8 cellular contexts compared by ENCODE assay signal in genomic region chr5:1801061-1801953, GRCh38. TPM values are rescaled to one million over a fixed set of nuclear protein-coding genes. Genes with fewer than 3 reads are reported as not detected.
A peak's percentile ranks its signal among the peaks of the same experiment; 100 is the strongest.
DNase-seq lines count a peak whose midpoint lies in the region; ATAC-seq, FAIRE-seq and TF ChIP-seq lines count a peak whose summit lies in the region.

Gene NDUFS6 (plus strand): TSS chr5:1801407. CDS start chr5:1801418, 11 bp downstream.

- no peaks in the 10 kb centered on the region for H3K9me3 Mint-ChIP-seq in activated CD4-positive, alpha-beta T cell treated with anti-CD3 and anti-CD28 coated beads, Interleukin-2, amount 10 ng/mL, durations not matched to agents 7 days and 5 days

- peaks cover 47% of the 10 kb centered on the region for H3K36me3 Mint-ChIP-seq in activated CD4-positive, alpha-beta T cell treated with anti-CD3 and anti-CD28 coated beads, Interleukin-2, amount 10 ng/mL, durations not matched to agents 7 days and 5 days (ENCODE audit: low read depth)

- DNase-seq in AG10803 (ENCODE audit: low read depth) (peak; percentile 52), NCI-H510A treated with DMSO at 0.1 percent for 48 hours (lab: John Stamatoyannopoulos, UW) (peak; percentile 76), dermis blood vessel endothelial cell (peak; percentile 84), HepG2 (ENCODE audit: low spot score) (peak; percentile 60)
- peak; percentile 83 for DNase-seq in activated CD4-positive, alpha-beta T cell treated with anti-CD3 and anti-CD28 coated beads, Interleukin-2, amount 10 ng/mL, durations not matched to agents 7 days and 5 days
- peak; percentile 71 to 80 for DNase-seq in stimulated activated CD4-positive, alpha-beta T cell treated with anti-CD3 and anti-CD28 coated beads, Interleukin-2, amount 100 ng/mL, for 48 hours

- peak within 1 kb of the TSS; percentile 83 for H3K27ac ChIP-seq in HepG2 (ENCODE audit: extremely low read length, insufficient read depth, low read length)

- H3K27ac Mint-ChIP-seq in activated CD4-positive, alpha-beta T cell treated with anti-CD3 and anti-CD28 coated beads, Interleukin-2, amount 10 ng/mL, durations not matched to agents 7 days and 5 days, result peak within 1 kb of the TSS; percentile 99

- ATAC-seq in GM19023 (IDR thresholded peaks at IDR 0.05; ENCODE audit: unreplicated experiment), result peak; percentile 55
- ATAC-seq in HG03196 (IDR thresholded peaks at IDR 0.05; ENCODE audit: unreplicated experiment), result peak; percentile 52
- ATAC-seq in HepG2, result peak; percentile 55

- peak within 1 kb of the TSS; percentile 87 for H3K9ac ChIP-seq in HepG2 (ENCODE audit: insufficient read depth, low read depth, low read length)

- peak within 1 kb of the TSS; percentile 31 for H2AFZ ChIP-seq in HepG2 (ENCODE audit: low read length)

- in situ Hi-C loops in HepG2 (cut with HindIII; ENCODE audit: extremely low pct_ligation_motif_present, low pct_unique_long_range_greater_than_20kb), result no loop called here

- no peak for FAIRE-seq in HepG2 (lab: Jason Lieb, UNC)

- peaks cover 8 to 53% of the 10 kb centered on the region in 2 experiments for H3K36me3 ChIP-seq in HepG2 (replicated peaks in 1 of 2; ENCODE audit: control insufficient read depth in 1 of 2, insufficient read depth in 2 of 2, low read length in 2 of 2)

- under 1% methylated on average over 38 of the region's 77 CpGs for WGBS in HepG2 (ENCODE audit: low lambda C conversion rate)

- peak; percentile 43; the same call in 1 of the 2 replicates for TF ChIP-seq RAD21 in HepG2 (CRISPR knock-in tag; IDR thresholded peaks at IDR 0.05)

- H3K4me3 Mint-ChIP-seq in activated CD4-positive, alpha-beta T cell treated with anti-CD3 and anti-CD28 coated beads, Interleukin-2, amount 10 ng/mL, durations not matched to agents 7 days and 5 days, result peak within 1 kb of the TSS; percentile 100

- H3K4me3 ChIP-seq in AG10803 (ENCODE audit: low read length) (peak within 1 kb of the TSS; percentile 85), HepG2 (replicated peaks in 1 of 3; ENCODE audit: insufficient read depth in 1 of 3, low read depth in 2 of 3, low read length in 3 of 3) (peak within 1 kb of the TSS; percentile 72 to 99 (median 97))

- no peaks in the 10 kb centered on the region; a peak in 1 of 5 replicates for H3K27me3 ChIP-seq in HepG2 (ENCODE audit: control insufficient read depth in 1 of 2, insufficient read depth in 2 of 2, low read length in 2 of 2)

- intact Hi-C loops in HepG2 (cut with micrococcal nuclease; ENCODE audit: unreplicated experiment), result no loop called here

- H3K4me1 Mint-ChIP-seq in activated CD4-positive, alpha-beta T cell treated with anti-CD3 and anti-CD28 coated beads, Interleukin-2, amount 10 ng/mL, durations not matched to agents 7 days and 5 days, result peaks cover 52% of the 10 kb centered on the region

- H4K20me1 ChIP-seq in HepG2 (ENCODE audit: insufficient read depth, low read length), result no peaks in the 10 kb centered on the region; the same call in 1 of the 2 replicates

- H3K4me2 ChIP-seq in HepG2 (ENCODE audit: low read depth, low read length), result peak within 1 kb of the TSS; percentile 94

- no peaks in the 10 kb centered on the region for H3K9me3 ChIP-seq in HepG2 (ENCODE audit: low read length)

- POLR2A ChIA-PET in activated CD4-positive, alpha-beta T cell treated with anti-CD3 and anti-CD28 coated beads, Interleukin-2, amount 10 ng/mL, durations not matched to agents 7 days and 5 days (lab: Charles Lee), result interaction anchor here (0.7 to 1.5 kb wide), 2 partner anchors 8 to 36 kb away, joined by 3 to 5 read pairs; no protein-coding TSS in a partner anchor
- POLR2A ChIA-PET in HepG2 (lab: Yijun Ruan, JAX), result interaction anchor here (0.9 to 1.4 kb wide), 4 partner anchors 13 to 167 kb away, joined by 3 read pairs; no protein-coding TSS in a partner anchor

- H3K4me1 ChIP-seq in HepG2 (ENCODE audit: insufficient read depth, low read length), result peaks cover 35% of the 10 kb centered on the region

- peak in 1 of 2 experiments; percentile 60; a peak in 1 of 4 replicates for TF ChIP-seq POLR2A in HepG2 (IDR thresholded peaks at IDR 0.05; ENCODE audit: insufficient read depth in 1 of 2, low read depth in 2 of 2, low read length in 2 of 2)

- CTCF ChIA-PET in activated CD4-positive, alpha-beta T cell treated with anti-CD3 and anti-CD28 coated beads, Interleukin-2, amount 10 ng/mL, durations not matched to agents 7 days and 5 days (lab: Charles Lee), result interaction anchor here (1.0 to 2.0 kb wide), 4 partner anchors 9 to 49 kb away, joined by 3 to 7 read pairs (median 3); no protein-coding TSS in a partner anchor
- CTCF ChIA-PET in HepG2 (lab: Yijun Ruan, JAX; ENCODE audit: low intra/inter-chr PET ratio, low total read pairs), result no interaction called here

- H3K79me2 ChIP-seq in HepG2 (ENCODE audit: insufficient read depth, low read length), result peaks cover 51% of the 10 kb centered on the region

- no peaks in the 10 kb centered on the region for H3K27me3 Mint-ChIP-seq in activated CD4-positive, alpha-beta T cell treated with anti-CD3 and anti-CD28 coated beads, Interleukin-2, amount 10 ng/mL, durations not matched to agents 7 days and 5 days

- TSS peak; percentile 39 for BruUV-seq in HepG2 (replicated peaks; lab: Mats Ljungman, UMichigan)

- TF ChIP-seq CTCF in AG10803 (conservative IDR thresholded peaks at IDR 0.05; ENCODE audit: low read length) (no peak), HepG2 (CRISPR knock-in tag; IDR thresholded peaks at IDR 0.05) (peak; percentile 30; the same call in 1 of the 2 replicates)

- TF ChIP-seq EP300 in HepG2 (IDR thresholded peaks at IDR 0.05; ENCODE audit: low read depth in 2 of 2, low read length in 2 of 2), result no peak
- TF ChIP-seq EP300 in HepG2 (CRISPR knock-in tag; IDR thresholded peaks at IDR 0.05; ENCODE audit: borderline replicate concordance), result no peak

TF ChIP-seq in HepG2, 621 proteins besides CTCF, POLR2A, EP300 and RAD21 (continues in another document):
- TF ChIP-seq GMEB1 (CRISPR knock-in tag; IDR thresholded peaks at IDR 0.05; ENCODE audit: borderline replicate concordance) (peak; percentile 99), SATB2 (CRISPR knock-in tag; IDR thresholded peaks at IDR 0.05) (no peak; the same call in 1 of the 2 replicates), RNF2 (conservative IDR thresholded peaks at IDR 0.05; ENCODE audit: low read depth) (no peak), KLF15 (CRISPR knock-in tag; IDR thresholded peaks at IDR 0.05; ENCODE audit: borderline replicate concordance) (no peak), ZNF850 (CRISPR knock-in tag; conservative IDR thresholded peaks at IDR 0.05) (no peak), NFYC (CRISPR knock-in tag; IDR thresholded peaks at IDR 0.05) (no peak), ZFP1 (CRISPR knock-in tag; IDR thresholded peaks at IDR 0.05) (0 out of 2 replicates have a peak, but pooled peaks have one; percentile 61), GABPB1 (CRISPR knock-in tag; IDR thresholded peaks at IDR 0.05) (peak; percentile 86), AGO1 (IDR thresholded peaks at IDR 0.05; ENCODE audit: low read depth, low read length, poor library complexity, severe bottlenecking) (no peak), MIER2 (CRISPR knock-in tag; IDR thresholded peaks at IDR 0.05) (no peak)

RNA-seq across cellular contexts. Expression of gene NDUFS6, which starts in this region (rescaled TPM):
- total RNA-seq in activated CD4-positive, alpha-beta T cell treated with anti-CD3 and anti-CD28 coated beads, Interleukin-2, amount 10 ng/mL, durations not matched to agents 7 days and 5 days, result 10 to 100 TPM; 20.8 to 31.7 TPM
- 39.6 and 48.5 TPM in 2 replicates for total RNA-seq in dermis blood vessel endothelial cell
- total RNA-seq in HepG2 (2016; rRNA removed; fragmentation: Illumina TruSeq; extraction: Trizol), result 50.4 and 63.7 TPM in 2 replicates
- total RNA-seq in HepG2 (2016; cell fraction: cytosol; rRNA removed; fragmentation: Illumina TruSeq; extraction: Trizol; ENCODE audit: low read depth), result 15.2 and 15.4 TPM in 2 replicates
- total RNA-seq in HepG2 (2016; cell fraction: insoluble cytoplasmic fraction; rRNA removed; fragmentation: Illumina TruSeq; extraction: Trizol), result 53.0 and 63.5 TPM in 2 replicates
- 25.8 and 27.4 TPM in 2 replicates for total RNA-seq in HepG2 (2016; cell fraction: membrane; rRNA removed; fragmentation: Illumina TruSeq; extraction: Trizol)
- total RNA-seq in HepG2 (2016; cell fraction: nucleus; rRNA removed; fragmentation: Illumina TruSeq; extraction: Trizol), result 17.5 and 20.2 TPM in 2 replicates
- polyA plus RNA-seq in HepG2 (2011; rRNA removed), result 22.2 and 23.7 TPM in 2 replicates
- 72.6 and 97.8 TPM in 2 replicates for polyA plus RNA-seq in HepG2 (2011; cell fraction: cytosol; rRNA removed)
- 21.7 and 33.4 TPM in 2 replicates for polyA plus RNA-seq in HepG2 (2011; cell fraction: nucleus; rRNA removed)
- polyA plus RNA-seq in HepG2 (2012), result 46.4 and 50.3 TPM in 2 replicates
- polyA plus RNA-seq in HepG2 (2016; cell fraction: cytosol; fragmentation: Illumina TruSeq; extraction: Trizol; ENCODE audit: low read depth), result 27.6 and 35.6 TPM in 2 replicates
- polyA plus RNA-seq in HepG2 (2016; cell fraction: insoluble cytoplasmic fraction; fragmentation: Illumina TruSeq; extraction: Trizol; ENCODE audit: low read depth), result 110 and 131 TPM in 2 replicates
- 36.7 and 40.8 TPM in 2 replicates for polyA plus RNA-seq in HepG2 (2016; cell fraction: membrane; fragmentation: Illumina TruSeq; extraction: Trizol; ENCODE audit: low read depth)
- polyA plus RNA-seq in HepG2 (2016; cell fraction: nucleus; fragmentation: Illumina TruSeq; extraction: Trizol; ENCODE audit: insufficient read depth, low read depth), result 54.4 and 56.6 TPM in 2 replicates
- polyA minus RNA-seq in HepG2 (2011; rRNA and poly(A)+ RNA removed; ENCODE audit: low replicate concordance), result 9.7 and 41.7 TPM in 2 replicates
- 11.4 and 22.6 TPM in 2 replicates for polyA minus RNA-seq in HepG2 (2011; cell fraction: cytosol; rRNA and poly(A)+ RNA removed)
- 8.5 and 11.5 TPM in 2 replicates for polyA minus RNA-seq in HepG2 (2011; cell fraction: nucleus; rRNA and poly(A)+ RNA removed)

Comparison
In these comparisons a context has a peak if more than half of its experiments do, and no peak if none do; other contexts are left out.
1. Peak in every context shown above with its lines: DNase-seq, ATAC-seq, H3K4me3 ChIP-seq and H3K27ac ChIP-seq.